In the genomic region with DNA sequence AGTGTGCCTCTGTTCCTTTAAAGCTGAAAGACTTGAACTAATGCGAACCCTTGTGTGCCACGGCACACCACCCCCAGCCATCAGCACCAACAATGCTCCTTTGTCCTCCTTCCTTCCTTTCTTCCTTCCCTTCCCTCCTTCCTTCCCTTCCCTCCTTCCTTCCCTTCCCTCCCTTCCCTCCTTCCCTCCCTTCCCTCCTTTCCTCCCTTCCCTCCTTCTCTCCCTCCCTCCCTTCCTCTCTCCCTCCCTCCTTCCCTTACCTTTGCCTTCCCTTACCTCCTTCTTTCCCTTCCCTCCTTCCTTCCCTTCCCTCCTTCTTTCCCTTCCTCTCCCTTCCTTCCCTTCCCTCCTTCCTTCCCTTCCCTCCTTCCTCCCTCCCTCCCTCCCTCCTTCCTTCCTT, we compare ENCODE assay signal across 27 cellular contexts.
"Had no signal": no experiment of that assay in that cellular context is flagged by ENCODE, and none has a peak within 500 bp of the region (broad histone marks: within the 10 kb centered on the region; RNA-seq: fewer than 3 reads in every experiment).

No MANE protein-coding gene starts in this region.

- H3K4me3 ChIP-seq: stomach, suprapubic skin, testis, thoracic aorta, thyroid gland, tibial artery, tibial nerve, transverse colon, upper lobe of left lung, upper lobe of right lung, uterus, vagina had no signal

- ATAC-seq: stimulated activated effector memory CD8-positive, alpha-beta T cell treated with anti-CD3 and anti-CD28 coated beads, Interleukin-12 subunit alpha, Interleukin-12 subunit beta, amount 100 ng/mL, for 72 hours; stimulated activated memory B cell treated with anti-CD40 and anti-IgM and Interleukin-4, amounts not matched to agents 10 μg/mL and 1 μg/mL and 100 μg/mL, for 72 hours; stimulated activated naive B cell treated with anti-CD40 and anti-IgM and Interleukin-4, amounts not matched to agents 10 μg/mL and 1 μg/mL and 100 μg/mL, for 72 hours; stimulated activated naive CD8-positive, alpha-beta T cell treated with anti-CD3 and anti-CD28 coated beads, Interleukin-15, amount 100 ng/mL, for 72 hours; stimulated activated naive CD8-positive, alpha-beta T cell treated with anti-CD3 and anti-CD28 coated beads, Interleukin-15, Interleukin-2, amounts not matched to agents 100 U/mL and 50 U/mL, for 24 hours; upper lobe of right lung had no signal

- H3K27me3 ChIP-seq: testis, thyroid gland, tibial nerve, upper lobe of left lung, upper lobe of right lung, uterus, vagina had no signal

- H3K36me3 ChIP-seq: stomach, suprapubic skin, thoracic aorta, thyroid gland, tibial artery, tibial nerve, transverse colon, upper lobe of left lung, upper lobe of right lung, uterus, vagina had no signal

- H3K4me1 ChIP-seq: stomach, testis, thyroid gland, tibial artery, tibial nerve, transverse colon, upper lobe of left lung, upper lobe of right lung, uterus, vagina had no signal

- FAIRE-seq: urothelium cell line had no signal

- DNase-seq: stimulated activated CD4-positive, alpha-beta T cell treated with anti-CD3 and anti-CD28 coated beads, Interleukin-2, amount 100 ng/mL, for 48 hours; stimulated activated CD4-positive, alpha-beta T cell treated with anti-CD3 and anti-CD28 coated beads, Interleukin-4, amount 100 ng/mL, for 1 hour; stimulated activated CD4-positive, alpha-beta T cell treated with anti-CD3 and anti-CD28 coated beads, Interleukin-4, amount 100 ng/mL, for 24 hours; stimulated activated CD4-positive, alpha-beta T cell treated with anti-CD3 and anti-CD28 coated beads, Interleukin-4, amount 100 ng/mL, for 4 hours; stimulated activated CD8-positive, alpha-beta memory T cell treated with anti-CD3 and anti-CD28 coated beads, Interleukin-4, amount 100 ng/mL, for 48 hours; stimulated activated naive B cell treated with anti-CD40 and anti-IgM and Interleukin-4, amounts not matched to agents 10 μg/mL and 1 μg/mL and 100 μg/mL, for 72 hours; stimulated activated naive CD4-positive, alpha-beta T cell; stimulated activated naive CD4-positive, alpha-beta T cell treated with Interleukin-2 at 50 U/mL for 16 hours; stimulated activated naive CD8-positive, alpha-beta T cell treated with anti-CD3 and anti-CD28 coated beads, Interleukin-15, amount 100 ng/mL, for 72 hours; stimulated activated naive CD8-positive, alpha-beta T cell treated with anti-CD3 and anti-CD28 coated beads, Interleukin-15, Interleukin-2, amounts not matched to agents 100 U/mL and 50 U/mL, for 24 hours; stomach; substantia nigra; testis; thyroid gland; tibial artery; transverse colon; trophoblast cell; upper lobe of left lung; upper lobe of right lung; uterus had no signal

- H3K27ac ChIP-seq: stomach, suprapubic skin, testis, thoracic aorta, thyroid gland, tibial artery, tibial nerve, transverse colon, upper lobe of left lung, upper lobe of right lung, uterus, vagina had no signal

- H3K9me3 ChIP-seq: stomach, suprapubic skin, testis, thoracic aorta, thyroid gland, tibial artery, tibial nerve, transverse colon, upper lobe of left lung, upper lobe of right lung, uterus, vagina had no signal
